ENCODE assay signal across 1 cellular context in the genomic region with DNA sequence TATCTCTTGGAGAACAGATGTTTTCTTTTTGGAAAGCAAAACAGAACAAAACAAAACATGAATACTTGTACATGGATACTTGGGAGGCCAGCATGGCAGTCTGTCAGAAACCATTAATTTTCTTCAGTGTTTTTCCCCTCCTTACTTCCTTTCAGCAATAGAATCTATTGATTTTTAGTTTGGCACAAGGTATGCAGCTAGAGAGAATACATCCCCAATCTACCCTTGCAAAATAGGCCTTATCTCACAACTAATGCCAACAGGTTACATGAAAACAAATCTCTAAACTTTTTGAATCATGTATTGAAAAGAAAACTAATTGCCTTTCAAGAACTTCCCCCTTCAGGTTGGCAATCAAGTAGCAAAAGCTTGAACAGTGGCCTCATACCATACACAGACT.
TF ChIP-seq lines count a peak whose summit lies in the region.

No MANE protein-coding gene starts in this region.

TF ChIP-seq in GM23338, 12 proteins besides CTCF, POLR2A, EP300 and RAD21 (continued from another document):
- TF ChIP-seq REST (IDR thresholded peaks at IDR 0.05; ENCODE audit: unreplicated experiment) (no peak), NANOG (IDR thresholded peaks at IDR 0.05; ENCODE audit: borderline replicate concordance) (no peak)
TF ChIP-seq in GM23338: peak in this region for 0.
